Comparison of ENCODE assay signal across 28 cellular contexts in the genomic region with DNA sequence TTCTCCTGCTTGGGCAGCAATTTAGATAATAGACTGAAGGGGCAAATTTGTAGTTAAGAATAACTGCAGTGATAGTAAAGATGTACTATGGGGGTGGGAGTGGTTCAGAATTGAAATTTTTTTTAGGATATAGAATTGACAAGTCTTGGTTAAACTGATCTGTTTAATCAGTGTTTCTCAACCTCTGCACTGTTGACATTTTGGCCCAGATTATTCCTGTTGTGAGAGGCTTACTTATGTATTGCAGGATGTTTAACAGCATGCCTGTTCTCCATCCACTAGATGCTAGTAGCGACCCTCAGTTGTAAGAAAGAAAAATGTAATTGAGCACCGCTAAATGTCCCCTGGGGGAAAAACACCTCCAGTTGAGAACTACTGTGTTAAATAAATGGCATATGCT.
"Had no signal": no experiment of that assay in that cellular context is flagged by ENCODE, and none has a peak within 500 bp of the region (broad histone marks: within the 10 kb centered on the region; RNA-seq: fewer than 3 reads in every experiment).

No MANE protein-coding gene starts in this region.

- H3K9me3 ChIP-seq: ovary, suprapubic skin, testis, transverse colon, upper lobe of right lung had no signal

- DNase-seq: natural killer cell; occipital lobe; ovary; posterior cingulate gyrus; psoas muscle; right cardiac atrium; spleen; stimulated activated CD4-positive, alpha-beta T cell treated with anti-CD3 and anti-CD28 coated beads, Interleukin-12 subunit alpha, Interleukin-12 subunit beta, amount 100 ng/mL, for 4 hours; stimulated activated CD4-positive, alpha-beta T cell treated with anti-CD3 and anti-CD28 coated beads, Interleukin-1b, Interleukin-23, amount 100 ng/mL, for 48 hours; stimulated activated CD4-positive, alpha-beta T cell treated with anti-CD3 and anti-CD28 coated beads, Interleukin-4, amount 100 ng/mL, for 1 hour; stimulated activated CD4-positive, alpha-beta T cell treated with anti-CD3 and anti-CD28 coated beads, Interleukin-4, amount 100 ng/mL, for 4 hours; stimulated activated CD8-positive, alpha-beta memory T cell treated with anti-CD3 and anti-CD28 coated beads, Interleukin-4, amount 100 ng/mL, for 48 hours; stimulated activated naive CD4-positive, alpha-beta T cell; stimulated activated naive CD8-positive, alpha-beta T cell treated with anti-CD3 and anti-CD28 coated beads, Interleukin-15, amount 100 ng/mL, for 72 hours; stimulated activated naive CD8-positive, alpha-beta T cell treated with anti-CD3 and anti-CD28 coated beads, Interleukin-15, Interleukin-2, amounts not matched to agents 100 U/mL and 50 U/mL, for 24 hours; substantia nigra; testis; tibial artery; transverse colon; upper lobe of right lung; uterus had no signal

- H3K27me3 ChIP-seq: neural progenitor cell, ovary, spleen, suprapubic skin, testis, tibial artery, transverse colon, upper lobe of right lung, uterus had no signal

- H3K4me1 ChIP-seq: neural progenitor cell, parathyroid adenoma, psoas muscle, spleen, suprapubic skin, testis, tibial artery, transverse colon, upper lobe of right lung, uterus had no signal

- H3K36me3 ChIP-seq: neural progenitor cell, ovary, transverse colon, upper lobe of right lung, uterus had no signal

- ATAC-seq: natural killer cell; psoas muscle; right cardiac atrium; sciatic nerve; stimulated activated memory B cell treated with anti-CD40 and anti-IgM and Interleukin-4, amounts not matched to agents 10 μg/mL and 1 μg/mL and 100 μg/mL, for 72 hours; stimulated activated naive CD8-positive, alpha-beta T cell treated with anti-CD3 and anti-CD28 coated beads, Interleukin-15, amount 100 ng/mL, for 72 hours; stimulated activated naive CD8-positive, alpha-beta T cell treated with anti-CD3 and anti-CD28 coated beads, Interleukin-15, Interleukin-2, amounts not matched to agents 100 U/mL and 50 U/mL, for 24 hours; upper lobe of right lung had no signal

- H3K4me3 ChIP-seq: neural progenitor cell, ovary, psoas muscle, skin epidermis, smooth muscle cell, spleen, suprapubic skin, testis, tibial artery, transverse colon, upper lobe of right lung, uterus had no signal
